ENCODE assay signal across 13 cellular contexts in the genomic region with DNA sequence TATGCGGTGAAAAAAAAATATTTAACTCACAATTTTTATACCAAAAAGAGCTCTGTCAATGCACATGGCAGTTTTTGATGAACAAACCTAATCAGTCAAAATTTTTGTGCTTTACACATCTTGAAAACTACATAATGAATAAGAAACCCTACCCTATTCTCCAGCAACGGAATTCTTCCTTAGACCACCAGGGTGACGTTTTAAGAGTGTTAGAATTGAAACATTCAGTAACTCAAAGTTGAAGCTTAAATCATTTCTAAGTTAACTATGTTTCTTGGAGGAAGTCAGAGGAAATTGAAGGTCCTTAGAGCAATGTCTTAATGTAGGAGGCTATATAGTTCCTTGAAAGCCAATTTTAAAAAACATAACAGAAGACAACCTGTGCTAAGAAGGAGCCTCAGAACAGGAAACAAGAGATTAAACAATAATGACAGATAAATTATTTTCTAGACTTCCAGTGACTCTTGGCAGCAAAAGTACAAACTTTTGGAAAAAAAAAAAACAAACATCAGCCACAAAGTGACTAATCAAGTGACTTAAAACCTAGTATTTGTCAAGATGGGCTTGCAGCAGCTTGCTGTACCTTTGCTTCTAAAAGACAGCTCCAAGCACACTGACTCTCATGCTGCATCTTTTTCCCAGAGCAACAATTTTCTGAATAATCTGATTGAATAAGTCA. TPM values are rescaled to one million over a fixed set of nuclear protein-coding genes. Genes with fewer than 3 reads are reported as not detected.
DNase-seq lines count a peak whose midpoint lies in the region; ATAC-seq and TF ChIP-seq lines count a peak whose summit lies in the region.
"Had no signal": no experiment of that assay in that cellular context is flagged by ENCODE, and none has a peak within 500 bp of the region (broad histone marks: within the 10 kb centered on the region; RNA-seq: fewer than 3 reads in every experiment).

No MANE protein-coding gene starts in this region.

- H3K4me1 ChIP-seq in heart right ventricle (peaks cover 0 to 49% (median 38%) of the 10 kb centered on the region in 9 donors), upper lobe of right lung (peaks cover 21% of the 10 kb centered on the region)

- no peaks in the 10 kb centered on the region for H3K27me3 ChIP-seq in heart right ventricle
- H3K27me3 ChIP-seq in brain microvascular endothelial cell (replicated peaks) = no peaks in the 10 kb centered on the region
- no peaks in the 10 kb centered on the region for H3K27me3 ChIP-seq in upper lobe of right lung
- H3K27me3 ChIP-seq in H7 (ENCODE audit: control insufficient read depth, insufficient read depth, low read length) = no peaks in the 10 kb centered on the region
- H3K27me3 ChIP-seq: adrenal gland had no signal

- H3K27ac ChIP-seq in heart right ventricle (peak overlapping the region in 6 of 10 donors; percentile 8 to 99 (median 23)), brain microvascular endothelial cell (no peak overlapping the region), upper lobe of right lung (peak overlapping the region; percentile 4)
- H3K27ac ChIP-seq: adrenal gland had no signal

- TF ChIP-seq CTCF in heart right ventricle (IDR thresholded peaks at IDR 0.05) = no peak
- no peak for TF ChIP-seq CTCF in brain microvascular endothelial cell (IDR thresholded peaks at IDR 0.05; ENCODE audit: low read depth, low read length, missing control alignments)
- no peak for TF ChIP-seq CTCF in upper lobe of right lung (IDR thresholded peaks at IDR 0.05)

- H3K4me3 ChIP-seq in heart right ventricle = peak overlapping the region in 5 of 10 donors; percentile 7 to 96 (median 90)
- no peak overlapping the region for H3K4me3 ChIP-seq in brain microvascular endothelial cell (ENCODE audit: low read depth, low read length)
- no peak overlapping the region for H3K4me3 ChIP-seq in upper lobe of right lung
- H3K4me3 ChIP-seq in H7 (ENCODE audit: insufficient read depth, low read depth, low read length) = no peak overlapping the region
- H3K4me3 ChIP-seq: adrenal gland had no signal

- ATAC-seq in heart right ventricle (no peak), left ventricle myocardium superior (no peak), upper lobe of right lung (no peak), GM21723 (IDR thresholded peaks at IDR 0.05; ENCODE audit: unreplicated experiment) (no peak)
- ATAC-seq: esophagus mucosa had no signal

- intact Hi-C loops in heart right ventricle (cut with DNase I) (loop anchor here in 7 of 10 donors (5.0 to 10.0 kb wide), 11 partner anchors 52 to 672 kb away; no protein-coding TSS in a partner anchor), left ventricle myocardium superior (cut with micrococcal nuclease) (loop anchor here (5.0 to 10.0 kb wide), 2 partner anchors 202 to 660 kb away; no protein-coding TSS in a partner anchor), upper lobe of right lung (cut with DNase I) (no loop called here)

- in situ Hi-C loops in brain microvascular endothelial cell (cut with HindIII; ENCODE audit: low pct_ligation_motif_present, low sequenced_read_pairs) = no loop called here

- H3K9me3 ChIP-seq in heart right ventricle = no peaks in the 10 kb centered on the region
- no peaks in the 10 kb centered on the region for H3K9me3 ChIP-seq in upper lobe of right lung
- H3K9me3 ChIP-seq: adrenal gland had no signal

- DNase-seq in heart right ventricle (no peak), left ventricle myocardium superior (no peak), brain microvascular endothelial cell (peak; percentile 15), iris pigment epithelial cell (ENCODE audit: low read depth) (peak; percentile 44), upper lobe of right lung (no peak), putamen (ENCODE audit: low spot score) (no peak), H7 (no peak)
- DNase-seq: adrenal gland, DND-41, NCI-H1694 treated with DMSO at 0.1 percent for 48 hours, small intestine had no signal

- WGBS in heart right ventricle, 2 donors = 43 to 61% methylated on average over 3 of the region's 3 CpGs

- H3K36me3 ChIP-seq in heart right ventricle (peaks cover 0 to 67% (median 7%) of the 10 kb centered on the region in 9 donors), brain microvascular endothelial cell (replicated peaks) (peaks cover 10% of the 10 kb centered on the region), upper lobe of right lung (peaks cover 38% of the 10 kb centered on the region), H7 (replicated peaks; ENCODE audit: control insufficient read depth, insufficient read depth, low read length) (peaks cover 14% of the 10 kb centered on the region)

RNA-seq across cellular contexts. Expression of a gene that starts 6.2 kb away (rescaled TPM):
- 10 to 100 TPM; 24.3 to 40.9 (median 34.5) TPM for total RNA-seq in heart right ventricle
- 10 to 100 TPM; 26.5 to 31.1 TPM for polyA plus RNA-seq in heart right ventricle
- total RNA-seq in left ventricle myocardium superior = 37.6 TPM
- total RNA-seq in upper lobe of right lung = 55.3 TPM
- total RNA-seq in H7 (2014; rRNA removed; shearing (Covaris generic)) = 58.5 and 60.6 TPM in 2 replicates

Comparison
In these comparisons a context has a peak if more than half of its experiments do, and no peak if none do; other contexts are left out.
1. DNase-seq: peak in brain microvascular endothelial cell (single experiment) and iris pigment epithelial cell (single experiment); none in heart right ventricle (0 of 2), left ventricle myocardium superior (single experiment), upper lobe of right lung (single experiment), putamen (single experiment) and H7 (single experiment).